Comparison of ENCODE assay signal across 8 cellular contexts in the genomic region with DNA sequence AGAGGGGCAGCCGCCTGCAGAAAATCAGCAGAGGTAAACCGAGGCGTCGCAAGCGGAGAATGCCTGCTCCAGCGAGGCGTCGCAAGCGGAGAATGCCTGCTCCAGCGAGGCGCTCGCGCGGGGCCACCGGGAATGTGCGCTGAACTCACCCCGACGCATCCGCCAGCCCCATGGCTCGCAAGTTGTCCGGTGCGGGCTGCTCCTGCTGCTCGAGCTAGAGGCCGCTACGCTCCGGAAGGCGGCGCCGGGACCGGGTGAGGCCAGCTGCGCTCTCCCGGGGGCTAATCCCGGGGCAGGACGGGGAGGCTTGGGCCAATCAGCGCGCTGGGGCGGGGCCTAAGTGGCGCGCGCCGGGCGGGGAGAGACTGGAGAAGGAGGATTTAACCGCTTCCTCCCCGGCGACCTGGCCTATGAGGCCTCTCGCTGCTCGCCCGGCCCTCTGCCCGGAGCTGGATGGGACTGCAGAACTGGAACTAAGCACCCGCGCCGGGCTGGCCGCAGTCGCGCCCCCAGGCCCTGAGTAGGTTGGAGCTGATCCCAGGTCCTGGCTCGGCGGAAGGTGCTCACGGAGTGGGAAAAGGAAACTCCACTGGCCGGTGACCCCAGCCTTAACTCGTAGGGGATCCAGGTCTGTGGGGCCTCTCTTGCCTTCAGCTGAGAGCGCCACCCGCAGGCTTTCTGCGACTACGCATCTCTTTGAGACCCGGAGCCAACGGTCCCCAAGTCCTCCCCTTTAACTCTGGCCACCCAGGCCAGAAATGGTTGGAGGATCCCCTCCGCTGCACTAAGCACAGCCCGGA. TPM values are rescaled to one million over a fixed set of nuclear protein-coding genes. Genes with fewer than 3 reads are reported as not detected.
DNase-seq lines count a peak whose midpoint lies in the region; ATAC-seq and TF ChIP-seq lines count a peak whose summit lies in the region.

A gene with protein sequence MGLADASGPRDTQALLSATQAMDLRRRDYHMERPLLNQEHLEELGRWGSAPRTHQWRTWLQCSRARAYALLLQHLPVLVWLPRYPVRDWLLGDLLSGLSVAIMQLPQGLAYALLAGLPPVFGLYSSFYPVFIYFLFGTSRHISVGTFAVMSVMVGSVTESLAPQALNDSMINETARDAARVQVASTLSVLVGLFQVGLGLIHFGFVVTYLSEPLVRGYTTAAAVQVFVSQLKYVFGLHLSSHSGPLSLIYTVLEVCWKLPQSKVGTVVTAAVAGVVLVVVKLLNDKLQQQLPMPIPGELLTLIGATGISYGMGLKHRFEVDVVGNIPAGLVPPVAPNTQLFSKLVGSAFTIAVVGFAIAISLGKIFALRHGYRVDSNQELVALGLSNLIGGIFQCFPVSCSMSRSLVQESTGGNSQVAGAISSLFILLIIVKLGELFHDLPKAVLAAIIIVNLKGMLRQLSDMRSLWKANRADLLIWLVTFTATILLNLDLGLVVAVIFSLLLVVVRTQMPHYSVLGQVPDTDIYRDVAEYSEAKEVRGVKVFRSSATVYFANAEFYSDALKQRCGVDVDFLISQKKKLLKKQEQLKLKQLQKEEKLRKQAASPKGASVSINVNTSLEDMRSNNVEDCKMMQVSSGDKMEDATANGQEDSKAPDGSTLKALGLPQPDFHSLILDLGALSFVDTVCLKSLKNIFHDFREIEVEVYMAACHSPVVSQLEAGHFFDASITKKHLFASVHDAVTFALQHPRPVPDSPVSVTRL (minus strand): TSS at position 240 of the 800 bp plus-strand sequence. CDS start 68 bp downstream, at position 172.

- H2AFZ ChIP-seq in IMR-90 (replicated peaks; ENCODE audit: low read length, poor library complexity) (peak within 1 kb of the TSS; percentile 100), OCI-LY7 (ENCODE audit: low read length) (peak within 1 kb of the TSS; percentile 83)

- intact Hi-C loops in IMR-90 (cut with micrococcal nuclease) (loop anchor here (1.0 to 10.0 kb wide), 8 partner anchors 17 to 191 kb away; a partner anchor contains a TSS), OCI-LY7 (cut with micrococcal nuclease; ENCODE audit: unreplicated experiment) (loop anchor here (1.0 to 10.0 kb wide), 7 partner anchors 21 to 231 kb away; a partner anchor contains a TSS)

- peak within 1 kb of the TSS; percentile 84 for H3K9ac ChIP-seq in IMR-90 (ENCODE audit: low read depth, low read length)

- H4K5ac ChIP-seq in IMR-90 (ENCODE audit: low read depth, low read length) = peak within 1 kb of the TSS; percentile 46

- peak within 1 kb of the TSS; percentile 44 for H3K18ac ChIP-seq in IMR-90 (ENCODE audit: low read depth, low read length)

- peak; percentile 46 for TF ChIP-seq RAD21 in IMR-90 (IDR thresholded peaks at IDR 0.05; ENCODE audit: low read length)

- ATAC-seq in GM21528 (IDR thresholded peaks at IDR 0.05; ENCODE audit: low FRiP score, unreplicated experiment) (peak; percentile 84), IMR-90 (ENCODE audit: low read depth) (peak; percentile 98)

- peak within 1 kb of the TSS; percentile 71 to 82 for H4K8ac ChIP-seq in IMR-90 (ENCODE audit: low read depth in 2 of 2, low read length in 2 of 2)

- peak within 1 kb of the TSS; percentile 74 for H2BK120ac ChIP-seq in IMR-90 (ENCODE audit: low read depth, low read length)

- peak within 1 kb of the TSS; percentile 90 for H4K91ac ChIP-seq in IMR-90 (ENCODE audit: insufficient read depth, low read depth, low read length)

- H3K9me3 ChIP-seq in IMR-90 (ENCODE audit: control insufficient read depth, insufficient read depth, low read length) = no peaks in the 10 kb centered on the region
- no peaks in the 10 kb centered on the region for H3K9me3 ChIP-seq in OCI-LY7 (ENCODE audit: low read length)
- no peaks in the 10 kb centered on the region for H3K9me3 ChIP-seq in mononuclear cell (ENCODE audit: low read depth, low read length)

- H3K4me1 ChIP-seq in IMR-90 (ENCODE audit: control insufficient read depth, insufficient read depth, low read length) = peaks cover 18% of the 10 kb centered on the region
- peaks cover 27% of the 10 kb centered on the region for H3K4me1 ChIP-seq in OCI-LY7 (ENCODE audit: insufficient read depth, low read length, poor library complexity, severe bottlenecking)
- peaks cover 20% of the 10 kb centered on the region for H3K4me1 ChIP-seq in mononuclear cell (ENCODE audit: insufficient read depth, low read length)

- H3K36me3 ChIP-seq in IMR-90 (ENCODE audit: control insufficient read depth, insufficient read depth, low read length) (peaks cover 37% of the 10 kb centered on the region), OCI-LY7 (ENCODE audit: insufficient read depth, low read length) (no peaks in the 10 kb centered on the region; the same call in 1 of the 2 replicates)

- H2AK5ac ChIP-seq in IMR-90 (ENCODE audit: low read depth, low read length) = peak within 1 kb of the TSS; percentile 90

- peak; percentile 64 for TF ChIP-seq CTCF in IMR-90 (conservative IDR thresholded peaks at IDR 0.05; ENCODE audit: low read depth, low read length)
- peak; percentile 85 for TF ChIP-seq CTCF in OCI-LY7 (conservative IDR thresholded peaks at IDR 0.05; ENCODE audit: low read length)

- peak within 1 kb of the TSS; percentile 47; the same call in 2 of the 3 replicates for H2BK15ac ChIP-seq in IMR-90 (ENCODE audit: low read depth, low read length)

- H3K27ac ChIP-seq in IMR-90 (ENCODE audit: insufficient read depth, low read length) (peak within 1 kb of the TSS; percentile 79), OCI-LY7 (ENCODE audit: low read depth, low read length, poor library complexity, severe bottlenecking) (peak within 1 kb of the TSS; percentile 52)

- H2BK20ac ChIP-seq in IMR-90 (ENCODE audit: low read depth, low read length) = no peak within 1 kb of the TSS

- H3K27me3 ChIP-seq in IMR-90 (ENCODE audit: control insufficient read depth, insufficient read depth, low read length) (no peaks in the 10 kb centered on the region), mononuclear cell (ENCODE audit: insufficient read depth, low read length) (no peaks in the 10 kb centered on the region)

- H3K56ac ChIP-seq in IMR-90 (ENCODE audit: extremely low read depth, insufficient read depth, low read length) = peak within 1 kb of the TSS; percentile 68

- H3K79me2 ChIP-seq in OCI-LY7 (ENCODE audit: insufficient read depth, low read depth, low read length) = no peaks in the 10 kb centered on the region

- H4K20me1 ChIP-seq in IMR-90 (ENCODE audit: insufficient read depth, low read length) (peaks cover 42% of the 10 kb centered on the region), OCI-LY7 (ENCODE audit: insufficient read depth, low read length) (no peaks in the 10 kb centered on the region; the same call in 1 of the 2 replicates)

- peak within 1 kb of the TSS; percentile 71 for H2BK5ac ChIP-seq in IMR-90 (ENCODE audit: low read depth, low read length, poor library complexity, severe bottlenecking)

- H3K14ac ChIP-seq in IMR-90 (replicated peaks; ENCODE audit: low read depth, low read length) = peak within 1 kb of the TSS; percentile 97

- H2AK9ac ChIP-seq in IMR-90 (replicated peaks; ENCODE audit: low read depth, low read length, poor library complexity) = peak within 1 kb of the TSS; percentile 99

- DNase-seq in DMS114 treated with DMSO at 0.1 percent for 48 hours (lab: John Stamatoyannopoulos, UW; ENCODE audit: unreplicated experiment) (peak; percentile 85), IMR-90 (peak; percentile 93), OCI-LY7 (ENCODE audit: low spot score) (peak; percentile 96), activated T-cell treated with anti-CD3 and anti-CD28 coated beads for 1 hour (ENCODE audit: low read depth) (peak; percentile 93), epidermal melanocyte (ENCODE audit: insufficient read length, low spot score) (peak; percentile 100)
- peak; percentile 81 to 84 for DNase-seq in stimulated activated CD8-positive, alpha-beta memory T cell treated with anti-CD3 and anti-CD28 coated beads, Interleukin-4, amount 100 ng/mL, for 1 hour (ENCODE audit: low read depth in 2 of 2, low spot score in 1 of 2)

- CTCF ChIA-PET in IMR-90 (lab: Yijun Ruan, JAX) = interaction anchor here (0.5 to 2.2 kb wide), 12 partner anchors 13 to 79 kb away, joined by 3 to 6 read pairs (median 3); a partner anchor contains a TSS
- CTCF ChIA-PET in OCI-LY7 (lab: Charles Lee; ENCODE audit: unreplicated experiment) = interaction anchor here (0.5 to 2.0 kb wide), 9 partner anchors 22 to 241 kb away, joined by 3 to 10 read pairs (median 3); a partner anchor contains a TSS

- POLR2A ChIA-PET in IMR-90 (lab: Charles Lee; ENCODE audit: unreplicated experiment) = no interaction called here
- POLR2A ChIA-PET in OCI-LY7 (lab: Charles Lee) = interaction anchor here (0.6 to 1.6 kb wide), 4 partner anchors 10 to 74 kb away, joined by 3 to 4 read pairs (median 3); no protein-coding TSS in a partner anchor

- in situ Hi-C loops in IMR-90 (cut with MboI; ENCODE audit: low sequenced_read_pairs) = no loop called here

- dilution Hi-C loops in IMR-90 (cut with HindIII; ENCODE audit: low sequenced_read_pairs, unreplicated experiment) = no loop called here

- peaks cover 42 to 64% of the 10 kb centered on the region in 2 experiments; a peak in 3 of 4 replicates for H3K79me1 ChIP-seq in IMR-90 (ENCODE audit: low read depth in 1 of 2, low read length in 2 of 2)

- H3K4ac ChIP-seq in IMR-90 (ENCODE audit: low read depth, low read length) = peak within 1 kb of the TSS; percentile 82

- H3K4me2 ChIP-seq in IMR-90 (ENCODE audit: low read depth, low read length) (peak within 1 kb of the TSS; percentile 97), OCI-LY7 (ENCODE audit: low read length) (peak within 1 kb of the TSS; percentile 82)

- H3K4me3 ChIP-seq in IMR-90 (ENCODE audit: insufficient read depth, low read depth, low read length) (peak within 1 kb of the TSS; percentile 83), OCI-LY7 (ENCODE audit: low read depth, low read length, poor library complexity, severe bottlenecking) (peak within 1 kb of the TSS; percentile 87), mononuclear cell (ENCODE audit: low read length) (peak within 1 kb of the TSS; percentile 67)

- WGBS in IMR-90 (ENCODE audit: extremely low coverage in 2 of 2, insufficient read length in 1 of 2), 2 experiments = 1% methylated on average over 38 of the region's 68 CpGs; no CpG with 5 or more reads in 1 of the 2 experiments

- H3K9me1 ChIP-seq in IMR-90 (ENCODE audit: insufficient read depth, low read length) = peaks cover 8% of the 10 kb centered on the region

- peak within 1 kb of the TSS; percentile 95; the same call in 1 of the 2 replicates for H3K23ac ChIP-seq in IMR-90 (ENCODE audit: low read depth, low read length)

- BruUV-seq in IMR-90 (replicated peaks; lab: Mats Ljungman, UMichigan) (no TSS peak), OCI-LY7 (replicated peaks; lab: Mats Ljungman, UMichigan) (no TSS peak)

- TF ChIP-seq POLR2A in IMR-90 (IDR thresholded peaks at IDR 0.05; ENCODE audit: low read depth, low read length) = no peak; the same call in 1 of the 2 replicates

- no peaks in the 10 kb centered on the region for H3K9me2 ChIP-seq in OCI-LY7 (ENCODE audit: insufficient read depth, low read length)

TF ChIP-seq in IMR-90, 13 proteins besides CTCF, POLR2A, EP300 and RAD21 (continues in another document):
- TF ChIP-seq RFX5 (IDR thresholded peaks at IDR 0.05; ENCODE audit: low read depth, low read length) = no peak

RNA-seq across cellular contexts. Expression of the gene that starts here (rescaled TPM):
- 11.7 and 11.8 TPM in 2 replicates for total RNA-seq in IMR-90 (2012; rRNA removed)
- polyA plus RNA-seq in IMR-90 (2012; rRNA removed) = 31.4 and 34.3 TPM in 2 replicates
- polyA plus RNA-seq in IMR-90 (2012; cell fraction: cytosol; rRNA removed) = 12.8 and 16.9 TPM in 2 replicates
- 352 and 485 TPM in 2 replicates for polyA plus RNA-seq in IMR-90 (2012; cell fraction: nucleus; rRNA removed; ENCODE audit: low replicate concordance)
- total RNA-seq in OCI-LY7 (2014; rRNA removed; shearing (Covaris generic)) = 28.4 and 42.1 TPM in 2 replicates
- total RNA-seq in OCI-LY7 (2022) = 37.2 and 47.3 TPM in 2 replicates
- total RNA-seq in mononuclear cell = 8.4 TPM

Comparison
In these comparisons a context has a peak if more than half of its experiments do, and no peak if none do; other contexts are left out.
1. Peak in every context shown above with its lines: DNase-seq, ATAC-seq, H3K4me3 ChIP-seq and H3K27ac ChIP-seq.